In genomic region chr1:80632284-80632683, GRCh38 we compare ENCODE assay signal across 31 cellular contexts.
"Had no signal": no experiment of that assay in that cellular context is flagged by ENCODE, and none has a peak within 500 bp of the region (broad histone marks: within the 10 kb centered on the region; RNA-seq: fewer than 3 reads in every experiment).

No MANE protein-coding gene starts in this region.

- H3K9me3 Mint-ChIP-seq: brain had no signal

- H3K36me3 Mint-ChIP-seq: activated CD4-positive, alpha-beta memory T cell treated with anti-CD3 and anti-CD28 coated beads for 36 hours; activated naive CD4-positive, alpha-beta T cell treated with anti-CD3 and anti-CD28 coated beads, Interleukin-2, amount 10 ng/mL, durations not matched to agents 7 days and 5 days; activated naive CD4-positive, alpha-beta T cell treated with anti-CD3 and anti-CD28 coated beads, Interleukin-2, amount 50 U/mL, for 24 hours; activated naive CD8-positive, alpha-beta T cell; activated naive CD8-positive, alpha-beta T cell treated with anti-CD3 and anti-CD28 coated beads, Interleukin-2, amount 10 ng/mL, durations not matched to agents 7 days and 5 days; brain had no signal

- H3K36me3 ChIP-seq: ascending aorta, WERI-Rb-1 had no signal

- H3K27me3 ChIP-seq: ascending aorta had no signal

- H3K4me1 ChIP-seq: ascending aorta had no signal

- ATAC-seq: activated CD8-positive, alpha-beta T cell treated with anti-CD3 and anti-CD28 coated beads for 36 hours; activated naive CD8-positive, alpha-beta T cell treated with anti-CD3 and anti-CD28 coated beads, Interleukin-2, amount 50 U/mL, for 24 hours had no signal

- H3K4me3 Mint-ChIP-seq: activated B cell treated with CpG ODN at 0.5 μM for 24 hours; activated CD4-positive, alpha-beta memory T cell treated with anti-CD3 and anti-CD28 coated beads for 36 hours; activated CD4-positive, alpha-beta T cell treated with anti-CD3 and anti-CD28 coated beads, Interleukin-2, amount 10 ng/mL, durations not matched to agents 24 days and 14 days; activated CD8-positive, alpha-beta T cell treated with anti-CD3 and anti-CD28 coated beads for 36 hours; activated naive CD4-positive, alpha-beta T cell treated with anti-CD3 and anti-CD28 coated beads, Interleukin-2, amount 10 ng/mL, durations not matched to agents 7 days and 5 days; activated naive CD4-positive, alpha-beta T cell treated with anti-CD3 and anti-CD28 coated beads, Interleukin-2, amount 50 U/mL, for 24 hours; activated naive CD8-positive, alpha-beta T cell; activated naive CD8-positive, alpha-beta T cell treated with anti-CD3 and anti-CD28 coated beads, Interleukin-2, amount 10 ng/mL, durations not matched to agents 7 days and 5 days; activated naive CD8-positive, alpha-beta T cell treated with anti-CD3 and anti-CD28 coated beads, Interleukin-2, amount 50 U/mL, for 24 hours; activated T-cell treated with anti-CD3 and anti-CD28 coated beads, Interleukin-2, amount 50 U/mL, for 24 hours; brain; T-helper 1 cell treated with Interleukin-12 subunit alpha and Interleukin-12 subunit beta and Interleukin-4 antibody, amounts not matched to agents 30 μg/mL and 1 μg/mL, for 36 hours; T-helper 2 cell treated with Interferon-gamma antibody and Interleukin-4, amounts not matched to agents 5 μg/mL and 100 μg/mL, for 36 hours had no signal

- DNase-seq: activated B cell treated with CpG ODN at 0.5 μM for 24 hours; activated CD4-positive, alpha-beta memory T cell treated with anti-CD3 and anti-CD28 coated beads for 36 hours; activated CD4-positive, alpha-beta T cell treated with anti-CD3 and anti-CD28 coated beads for 4 hours; activated CD4-positive, alpha-beta T cell treated with anti-CD3 and anti-CD28 coated beads, Interleukin-2, amount 10 ng/mL, durations not matched to agents 24 days and 14 days; activated CD4-positive, alpha-beta T cell treated with anti-CD3 and anti-CD28 coated beads, Interleukin-2, amount 50 U/mL, for 1 hour; activated CD4-positive, alpha-beta T cell treated with anti-CD3 and anti-CD28 coated beads, Interleukin-2, amount 50 U/mL, for 4 hours; activated CD4-positive, CD25-positive, alpha-beta regulatory T cell treated with anti-CD3 and anti-CD28 coated beads, Interleukin-2, amount 50 U/mL, for 72 hours; activated CD8-positive, alpha-beta memory T cell treated with anti-CD3 and anti-CD28 coated beads, Interleukin-2, amount 50 U/mL, for 4 hours; activated CD8-positive, alpha-beta T cell treated with anti-CD3 and anti-CD28 coated beads for 36 hours; activated effector memory CD4-positive, alpha-beta T cell treated with Interleukin-2 at 50 U/mL for 16 hours; activated gamma-delta T cell; activated naive CD4-positive, alpha-beta T cell treated with anti-CD3 and anti-CD28 coated beads, Interleukin-2, amount 10 ng/mL, durations not matched to agents 7 days and 5 days; activated naive CD4-positive, alpha-beta T cell treated with Interleukin-2 at 50 U/mL for 16 hours; activated naive CD8-positive, alpha-beta T cell treated with anti-CD3 and anti-CD28 coated beads, Interleukin-2, amount 10 ng/mL, durations not matched to agents 7 days and 5 days; activated naive CD8-positive, alpha-beta T cell treated with anti-CD3 and anti-CD28 coated beads, Interleukin-2, amount 50 U/mL, for 24 hours; activated T-cell treated with anti-CD3 and anti-CD28 coated beads, Interleukin-2, amount 50 U/mL, for 24 hours; activated T-cell treated with anti-CD3 and anti-CD28 coated beads, Interleukin-2, amount 50 U/mL, for 48 hours; amygdala; anterior cingulate cortex; central memory CD4-positive, alpha-beta T cell; T-helper 1 cell; T-helper 2 cell; T-helper 9 cell; WERI-Rb-1 had no signal

- H3K27ac Mint-ChIP-seq: activated B cell treated with CpG ODN at 0.5 μM for 24 hours; activated CD4-positive, alpha-beta memory T cell treated with anti-CD3 and anti-CD28 coated beads for 36 hours; activated CD4-positive, alpha-beta T cell treated with anti-CD3 and anti-CD28 coated beads, Interleukin-2, amount 10 ng/mL, durations not matched to agents 24 days and 14 days; activated CD8-positive, alpha-beta T cell treated with anti-CD3 and anti-CD28 coated beads for 36 hours; activated naive CD4-positive, alpha-beta T cell treated with anti-CD3 and anti-CD28 coated beads, Interleukin-2, amount 10 ng/mL, durations not matched to agents 7 days and 5 days; activated naive CD4-positive, alpha-beta T cell treated with anti-CD3 and anti-CD28 coated beads, Interleukin-2, amount 50 U/mL, for 24 hours; activated naive CD8-positive, alpha-beta T cell; activated naive CD8-positive, alpha-beta T cell treated with anti-CD3 and anti-CD28 coated beads, Interleukin-2, amount 10 ng/mL, durations not matched to agents 7 days and 5 days; activated naive CD8-positive, alpha-beta T cell treated with anti-CD3 and anti-CD28 coated beads, Interleukin-2, amount 50 U/mL, for 24 hours; activated T-cell treated with anti-CD3 and anti-CD28 coated beads, Interleukin-2, amount 50 U/mL, for 24 hours; activated T-helper 2 cell treated with anti-CD3 and anti-CD28 coated beads, Interferon-gamma antibody, Interleukin-2, Interleukin-4, amounts not matched to agents 10 μg/mL and 5 μg/mL and 100 μg/mL, durations not matched to agents 14 hours and 24 hours and 36 hours; brain; T-helper 1 cell treated with Interleukin-12 subunit alpha and Interleukin-12 subunit beta and Interleukin-4 antibody, amounts not matched to agents 30 μg/mL and 1 μg/mL, for 36 hours; T-helper 2 cell treated with Interferon-gamma antibody and Interleukin-4, amounts not matched to agents 5 μg/mL and 100 μg/mL, for 36 hours had no signal

- H3K27me3 Mint-ChIP-seq: activated B cell treated with CpG ODN at 0.5 μM for 24 hours; activated CD4-positive, alpha-beta memory T cell treated with anti-CD3 and anti-CD28 coated beads for 36 hours; activated CD4-positive, alpha-beta T cell treated with anti-CD3 and anti-CD28 coated beads, Interleukin-2, amount 10 ng/mL, durations not matched to agents 24 days and 14 days; activated CD8-positive, alpha-beta T cell treated with anti-CD3 and anti-CD28 coated beads for 36 hours; activated naive CD4-positive, alpha-beta T cell treated with anti-CD3 and anti-CD28 coated beads, Interleukin-2, amount 10 ng/mL, durations not matched to agents 7 days and 5 days; activated naive CD4-positive, alpha-beta T cell treated with anti-CD3 and anti-CD28 coated beads, Interleukin-2, amount 50 U/mL, for 24 hours; activated naive CD8-positive, alpha-beta T cell; activated naive CD8-positive, alpha-beta T cell treated with anti-CD3 and anti-CD28 coated beads, Interleukin-2, amount 10 ng/mL, durations not matched to agents 7 days and 5 days; activated naive CD8-positive, alpha-beta T cell treated with anti-CD3 and anti-CD28 coated beads, Interleukin-2, amount 50 U/mL, for 24 hours; activated T-cell treated with anti-CD3 and anti-CD28 coated beads, Interleukin-2, amount 50 U/mL, for 24 hours; brain had no signal

- H3K27ac ChIP-seq: ascending aorta, WERI-Rb-1 had no signal

- H3K9me3 ChIP-seq: ascending aorta had no signal

- H3K4me1 Mint-ChIP-seq: activated B cell treated with CpG ODN at 0.5 μM for 24 hours; activated CD4-positive, alpha-beta T cell treated with anti-CD3 and anti-CD28 coated beads, Interleukin-2, amount 10 ng/mL, durations not matched to agents 24 days and 14 days; activated naive CD4-positive, alpha-beta T cell treated with anti-CD3 and anti-CD28 coated beads, Interleukin-2, amount 10 ng/mL, durations not matched to agents 7 days and 5 days; activated naive CD4-positive, alpha-beta T cell treated with anti-CD3 and anti-CD28 coated beads, Interleukin-2, amount 50 U/mL, for 24 hours; activated naive CD8-positive, alpha-beta T cell treated with anti-CD3 and anti-CD28 coated beads, Interleukin-2, amount 10 ng/mL, durations not matched to agents 7 days and 5 days; activated naive CD8-positive, alpha-beta T cell treated with anti-CD3 and anti-CD28 coated beads, Interleukin-2, amount 50 U/mL, for 24 hours; brain had no signal

- H3K4me3 ChIP-seq: ascending aorta had no signal
